Comparison of ENCODE assay signal across 8 cellular contexts in the genomic region with DNA sequence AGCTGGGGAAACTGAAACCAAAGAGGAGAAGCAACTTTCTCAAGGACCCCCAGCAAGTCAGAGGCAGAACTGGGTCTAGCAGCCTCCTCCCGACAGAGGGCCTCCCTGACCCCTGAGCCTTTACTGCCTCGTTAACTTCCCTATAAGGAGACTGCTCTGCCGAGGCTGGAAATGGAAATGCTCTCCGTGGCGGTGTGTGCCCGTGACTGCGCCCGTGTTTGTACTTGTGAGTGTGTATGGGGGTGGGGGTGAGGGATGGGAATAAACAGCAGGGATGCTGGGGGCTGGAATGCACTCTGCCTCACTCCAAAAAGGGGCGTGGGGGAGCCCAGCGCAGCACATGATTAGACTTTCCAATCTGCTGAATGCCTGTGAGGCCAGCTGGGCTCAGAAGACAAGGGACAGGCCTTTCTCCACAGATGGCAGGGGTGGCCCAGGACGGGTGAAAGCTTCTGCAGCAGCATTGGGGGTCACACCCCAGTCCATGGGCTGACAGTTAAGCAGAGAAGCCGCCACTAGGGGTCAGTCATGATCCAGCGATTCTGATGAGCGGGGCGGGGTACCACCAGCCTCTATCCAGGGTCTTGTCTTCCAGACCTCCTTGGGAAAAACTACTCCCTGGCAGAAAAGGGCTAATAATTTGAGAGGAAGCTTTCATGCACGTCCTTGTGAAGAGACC.
DNase-seq lines count a peak whose midpoint lies in the region; ATAC-seq and TF ChIP-seq lines count a peak whose summit lies in the region.

No MANE protein-coding gene starts in this region.

- H3K36me3 ChIP-seq in muscle layer of duodenum (ENCODE audit: control insufficient read depth in 1 of 2, insufficient read depth in 2 of 2, low read length in 2 of 2): no peaks in the 10 kb centered on the region

- POLR2A ChIA-PET in AG04449 (lab: Yijun Ruan, JAX): no interaction called here

- no peak for TF ChIP-seq POLR2A in GM18505 (IDR thresholded peaks at IDR 0.05; ENCODE audit: borderline replicate concordance, extremely low read depth, insufficient read depth, insufficient read length)

- H3K27ac ChIP-seq in muscle layer of duodenum (ENCODE audit: low read length): no peak overlapping the region

- peak; percentile 60 for TF ChIP-seq CTCF in AG04449 (IDR thresholded peaks at IDR 0.05; ENCODE audit: insufficient read depth, low read length, missing control alignments)

- H3K4me1 ChIP-seq in muscle layer of duodenum (ENCODE audit: control insufficient read depth in 1 of 2, insufficient read depth in 2 of 2, low read length in 2 of 2): peaks cover 0 to 11% of the 10 kb centered on the region in 2 donors

- DNase-seq in AG04449 (ENCODE audit: low read depth, low spot score) (no peak), NCI-H2227 treated with DMSO at 0.1 percent for 48 hours (lab: John Stamatoyannopoulos, UW) (peak; percentile 52), epidermal melanocyte (ENCODE audit: insufficient read length, low spot score) (peak; percentile 23)
- peak; percentile 6 to 35 for DNase-seq in activated CD8-positive, alpha-beta memory T cell treated with anti-CD3 and anti-CD28 coated beads for 4 hours (ENCODE audit: low read depth in 2 of 2)
- DNase-seq in stimulated activated CD8-positive, alpha-beta memory T cell treated with anti-CD3 and anti-CD28 coated beads, Interleukin-7, amount 100 ng/mL, for 1 hour (ENCODE audit: low read depth in 2 of 2): peak; percentile 20 to 45

- peak; percentile 59 for ATAC-seq in GM18505 (IDR thresholded peaks at IDR 0.05; ENCODE audit: unreplicated experiment)
- ATAC-seq in HG03039 (IDR thresholded peaks at IDR 0.05; ENCODE audit: unreplicated experiment): no peak

- no peaks in the 10 kb centered on the region for H3K9me3 ChIP-seq in muscle layer of duodenum (ENCODE audit: control insufficient read depth in 1 of 2, low read length in 2 of 2)

- no peaks in the 10 kb centered on the region for H3K27me3 ChIP-seq in muscle layer of duodenum (ENCODE audit: low read depth, low read length)

- CTCF ChIA-PET in AG04449 (lab: Yijun Ruan, JAX): interaction anchor here (0.7 to 4.7 kb wide), 13 partner anchors 8 to 353 kb away, joined by 3 to 18 read pairs (median 4); a partner anchor contains a TSS

- H3K4me3 ChIP-seq in AG04449 (ENCODE audit: low read depth, low read length) (peak overlapping the region; percentile 38), muscle layer of duodenum (ENCODE audit: low read depth in 1 of 2, low read length in 2 of 2) (peak overlapping the region; percentile 42 to 61)
